ENCODE assay signal across 22 cellular contexts in the genomic region with DNA sequence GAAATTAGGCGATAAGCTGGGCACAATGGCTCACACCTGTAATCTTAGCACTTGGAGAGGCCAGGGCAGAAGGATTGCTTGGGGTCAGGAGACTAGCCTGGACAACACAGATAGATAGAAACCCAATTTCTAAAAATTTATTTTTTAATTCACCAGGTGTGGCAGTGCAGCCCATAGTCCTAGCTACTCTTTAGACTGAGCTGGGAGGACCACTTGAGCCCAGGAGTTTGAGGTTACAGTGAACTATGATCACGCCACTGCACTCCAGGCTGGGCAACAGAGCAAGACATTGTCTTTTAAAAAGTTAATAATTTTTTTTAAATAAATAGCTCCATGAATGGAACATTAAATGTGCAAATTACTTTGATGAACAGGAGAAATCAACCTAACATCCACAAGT. TPM values are rescaled to one million over a fixed set of nuclear protein-coding genes. Genes with fewer than 3 reads are reported as not detected.
"Had no signal": no experiment of that assay in that cellular context is flagged by ENCODE, and none has a peak within 500 bp of the region (broad histone marks: within the 10 kb centered on the region; RNA-seq: fewer than 3 reads in every experiment).

No MANE protein-coding gene starts in this region.

- H3K27me3 ChIP-seq: cardiac muscle cell, esophagus squamous epithelium, heart right ventricle, upper lobe of right lung had no signal

- H2AFZ ChIP-seq: parathyroid adenoma had no signal

- H3K4me3 ChIP-seq: cardiac muscle cell, esophagus squamous epithelium, heart right ventricle, left ventricle myocardium inferior, mucosa of descending colon, thoracic aorta, upper lobe of right lung had no signal

- DNase-seq: activated CD4-positive, alpha-beta T cell treated with anti-CD3 and anti-CD28 coated beads for 36 hours; activated CD4-positive, alpha-beta T cell treated with anti-CD3 and anti-CD28 coated beads, Interleukin-2, amount 50 U/mL, for 48 hours; activated gamma-delta T cell treated with Interleukin-2 at 50 U/mL for 16 hours; activated naive CD8-positive, alpha-beta T cell treated with anti-CD3 and anti-CD28 coated beads for 36 hours; amniotic stem cell; dermis blood vessel endothelial cell; effector memory CD8-positive, alpha-beta T cell; esophagus squamous epithelium; heart right ventricle; immature natural killer cell; kidney glomerular epithelial cell; left ventricle myocardium inferior; mucosa of descending colon; stimulated activated CD4-positive, alpha-beta T cell treated with anti-CD3 and anti-CD28 coated beads, Interleukin-4, amount 100 ng/mL, for 24 hours; T-helper 2 cell; upper lobe of right lung had no signal

- ATAC-seq: activated CD4-positive, alpha-beta T cell treated with anti-CD3 and anti-CD28 coated beads for 36 hours; effector memory CD8-positive, alpha-beta T cell; heart right ventricle; mucosa of descending colon; naive thymus-derived CD4-positive, alpha-beta T cell; sciatic nerve; stimulated activated memory B cell treated with anti-CD40 and anti-IgM and Interleukin-4, amounts not matched to agents 10 μg/mL and 1 μg/mL and 100 μg/mL, for 72 hours; upper lobe of right lung had no signal

- H3K27ac ChIP-seq: cardiac muscle cell, esophagus squamous epithelium, heart right ventricle, left ventricle myocardium inferior, parathyroid adenoma, thoracic aorta, upper lobe of right lung had no signal

- H3K9me3 ChIP-seq: esophagus squamous epithelium, heart right ventricle, left ventricle myocardium inferior, mucosa of descending colon, thoracic aorta, upper lobe of right lung had no signal

- H3K9ac ChIP-seq: parathyroid adenoma had no signal

- H3K4me1 ChIP-seq: parathyroid adenoma, upper lobe of right lung had no signal

RNA-seq across cellular contexts. Expression of a gene that starts 52.6 kb away (rescaled TPM):
- total RNA-seq: thoracic aorta had no signal
- polyA plus RNA-seq: naive thymus-derived CD4-positive, alpha-beta T cell had no signal
